Comparison of ENCODE assay signal across 8 cellular contexts in the genomic region with DNA sequence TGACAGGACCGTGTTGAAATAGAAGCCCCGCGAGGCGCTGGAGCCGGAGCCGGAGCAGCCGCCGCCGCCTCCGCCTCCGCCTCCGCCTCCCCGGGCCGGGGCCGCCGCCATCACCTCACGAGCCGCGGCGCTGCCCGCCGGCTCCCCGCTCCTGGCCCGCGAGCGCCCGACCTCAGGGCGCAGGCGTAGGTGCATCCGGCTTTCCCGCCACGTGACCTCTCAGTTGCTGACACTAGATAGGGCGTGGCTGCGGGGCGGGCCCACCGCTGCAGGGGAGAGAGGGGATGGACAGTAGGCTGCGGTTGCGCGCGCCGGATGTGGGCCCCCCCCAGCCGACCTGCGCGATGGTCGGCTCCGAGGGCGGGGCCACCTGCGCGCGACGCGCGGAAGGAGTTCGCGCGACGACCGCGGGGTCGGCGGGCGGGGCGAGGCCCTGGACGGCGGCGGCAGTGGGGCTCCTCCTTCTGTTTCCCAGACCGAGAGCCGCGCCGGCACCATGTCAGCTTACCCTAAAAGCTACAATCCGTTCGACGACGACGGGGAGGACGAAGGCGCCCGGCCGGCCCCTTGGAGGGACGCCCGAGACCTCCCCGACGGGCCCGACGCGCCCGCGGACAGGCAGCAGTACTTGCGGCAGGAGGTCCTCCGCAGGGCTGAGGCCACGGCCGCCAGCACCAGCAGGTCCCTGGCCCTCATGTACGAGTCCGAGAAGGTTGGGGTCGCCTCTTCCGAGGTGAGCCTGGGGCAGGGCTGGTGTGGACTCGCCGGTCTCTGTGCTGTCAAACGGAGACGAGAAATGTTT. TPM values are rescaled to one million over a fixed set of nuclear protein-coding genes. Genes with fewer than 3 reads are reported as not detected.
DNase-seq lines count a peak whose midpoint lies in the region; ATAC-seq and TF ChIP-seq lines count a peak whose summit lies in the region.

TSS of gene PI4KA (minus strand) at position 197 of the 802 bp plus-strand sequence. CDS start at position 111, 86 bp downstream.
TSS of gene SNAP29 (plus strand) at position 393 of the 802 bp plus-strand sequence. CDS start at position 497, 104 bp downstream.

- TF ChIP-seq CTCF in GM12864 (IDR thresholded peaks at IDR 0.05; ENCODE audit: low read depth, low read length, missing control alignments) (no peak), SU-DHL-6 (IDR thresholded peaks at IDR 0.05; ENCODE audit: insufficient read depth, low read length, poor library complexity, severe bottlenecking) (no peak), osteocyte (IDR thresholded peaks at IDR 0.05) (no peak), thoracic aorta (IDR thresholded peaks at IDR 0.05) (no peak)

- peaks cover 30% of the 10 kb centered on the region for H3K4me1 Mint-ChIP-seq in activated naive CD8-positive, alpha-beta T cell treated with anti-CD3 and anti-CD28 coated beads, Interleukin-2, amount 10 ng/mL, durations not matched to agents 7 days and 5 days
- H3K4me1 Mint-ChIP-seq in osteocyte (ENCODE audit: unreplicated experiment) = peaks cover 34% of the 10 kb centered on the region

- POLR2A ChIA-PET in activated naive CD8-positive, alpha-beta T cell treated with anti-CD3 and anti-CD28 coated beads, Interleukin-2, amount 10 ng/mL, durations not matched to agents 7 days and 5 days (lab: Charles Lee) = interaction anchor here (0.6 kb wide), 1 partner anchor 58 kb away, joined by 3 read pairs; the partner anchor contains the start of gene CRKL

- no peaks in the 10 kb centered on the region for H3K27me3 Mint-ChIP-seq in activated naive CD8-positive, alpha-beta T cell treated with anti-CD3 and anti-CD28 coated beads, Interleukin-2, amount 10 ng/mL, durations not matched to agents 7 days and 5 days
- H3K27me3 Mint-ChIP-seq in osteocyte (ENCODE audit: unreplicated experiment) = no peaks in the 10 kb centered on the region

- H3K9me3 ChIP-seq in SU-DHL-6 (ENCODE audit: insufficient read depth, low read length) = no peaks in the 10 kb centered on the region
- no peaks in the 10 kb centered on the region for H3K9me3 ChIP-seq in thoracic aorta

- peak within 1 kb of the TSS; percentile 96 for H3K4me3 Mint-ChIP-seq in activated naive CD8-positive, alpha-beta T cell treated with anti-CD3 and anti-CD28 coated beads, Interleukin-2, amount 10 ng/mL, durations not matched to agents 7 days and 5 days
- peak within 1 kb of the TSS; percentile 82 for H3K4me3 Mint-ChIP-seq in osteocyte (ENCODE audit: unreplicated experiment)

- intact Hi-C loops in head of caudate nucleus (cut with DNase I) = loop anchor here (5.0 kb wide), 1 partner anchor 58 kb away; the partner anchor contains the start of gene CRKL

- H3K27ac ChIP-seq in SU-DHL-6 (ENCODE audit: low read depth, low read length) = peak within 1 kb of the TSS; percentile 51; the same call in 1 of the 2 replicates
- H3K27ac ChIP-seq in thoracic aorta = peak within 1 kb of the TSS; percentile 78 to 89

- ATAC-seq in HG02678 (IDR thresholded peaks at IDR 0.05; ENCODE audit: unreplicated experiment) = peak; percentile 92
- peak; percentile 93 for ATAC-seq in activated naive CD8-positive, alpha-beta T cell treated with anti-CD3 and anti-CD28 coated beads, Interleukin-2, amount 10 ng/mL, durations not matched to agents 7 days and 5 days (ENCODE audit: low read depth)
- ATAC-seq in thoracic aorta (ENCODE audit: insufficient number of reproducible peaks, low FRiP score, low read depth) = peak; percentile 100

- H3K36me3 Mint-ChIP-seq in activated naive CD8-positive, alpha-beta T cell treated with anti-CD3 and anti-CD28 coated beads, Interleukin-2, amount 10 ng/mL, durations not matched to agents 7 days and 5 days = peaks cover 14% of the 10 kb centered on the region
- H3K36me3 Mint-ChIP-seq in osteocyte (ENCODE audit: unreplicated experiment) = peaks cover 9% of the 10 kb centered on the region

- peak within 1 kb of the TSS; percentile 81 for H3K9ac ChIP-seq in SU-DHL-6 (ENCODE audit: low read length)

- peaks cover 8 to 34% of the 10 kb centered on the region in 2 donors for H3K4me1 ChIP-seq in thoracic aorta (ENCODE audit: control insufficient read depth in 1 of 2, low read depth in 2 of 2)

- H4K20me1 ChIP-seq in SU-DHL-6 (ENCODE audit: low read depth, low read length) = no peaks in the 10 kb centered on the region

- H3K27me3 ChIP-seq in SU-DHL-6 (ENCODE audit: low read length) (no peaks in the 10 kb centered on the region), thoracic aorta (replicated peaks; ENCODE audit: insufficient read depth) (no peaks in the 10 kb centered on the region)

- peak within 1 kb of the TSS; percentile 85 for H3K27ac Mint-ChIP-seq in activated naive CD8-positive, alpha-beta T cell treated with anti-CD3 and anti-CD28 coated beads, Interleukin-2, amount 10 ng/mL, durations not matched to agents 7 days and 5 days
- H3K27ac Mint-ChIP-seq in osteocyte (ENCODE audit: unreplicated experiment) = peak within 1 kb of the TSS; percentile 77

- no peaks in the 10 kb centered on the region for H3K9me2 ChIP-seq in SU-DHL-6 (replicated peaks; ENCODE audit: insufficient read depth, low read length)

- peak within 1 kb of the TSS; percentile 82 for H3K4me2 ChIP-seq in SU-DHL-6 (ENCODE audit: low read depth, low read length, poor library complexity, severe bottlenecking)

- DNase-seq in GM12864 (ENCODE audit: low read depth) (peak; percentile 94), NCI-H128 (lab: John Stamatoyannopoulos, UW; ENCODE audit: unreplicated experiment) (peak; percentile 88), head of caudate nucleus (peak; percentile 96 to 99 (median 98)), osteocyte (ENCODE audit: extremely low spot score, unreplicated experiment) (peak; percentile 99), thoracic aorta (ENCODE audit: low spot score) (peak; percentile 99)
- DNase-seq in activated naive CD8-positive, alpha-beta T cell treated with anti-CD3 and anti-CD28 coated beads, Interleukin-2, amount 10 ng/mL, durations not matched to agents 7 days and 5 days = peak; percentile 98

- peak within 1 kb of the TSS; percentile 91 for H2AFZ ChIP-seq in SU-DHL-6 (ENCODE audit: low read depth, low read length, severe bottlenecking)

- peaks cover 48% of the 10 kb centered on the region for H3K79me2 ChIP-seq in SU-DHL-6 (ENCODE audit: insufficient read depth, low read length)

- H3K9me3 Mint-ChIP-seq in activated naive CD8-positive, alpha-beta T cell treated with anti-CD3 and anti-CD28 coated beads, Interleukin-2, amount 10 ng/mL, durations not matched to agents 7 days and 5 days = no peaks in the 10 kb centered on the region
- H3K9me3 Mint-ChIP-seq in osteocyte (ENCODE audit: unreplicated experiment) = no peaks in the 10 kb centered on the region

- no peaks in the 10 kb centered on the region for H3K36me3 ChIP-seq in SU-DHL-6 (ENCODE audit: low read length)
- no peaks in the 10 kb centered on the region for H3K36me3 ChIP-seq in thoracic aorta

- H3K4me3 ChIP-seq in GM12864 (ENCODE audit: low read depth, low read length) (peak within 1 kb of the TSS; percentile 71), SU-DHL-6 (ENCODE audit: insufficient read depth, low read length, poor library complexity, severe bottlenecking) (peak within 1 kb of the TSS; percentile 70), thoracic aorta (peak within 1 kb of the TSS; percentile 84)

- no peaks in the 10 kb centered on the region for H3F3A ChIP-seq in SU-DHL-6 (ENCODE audit: insufficient read depth)

RNA-seq across cellular contexts. Expression of gene PI4KA, which starts in this region (rescaled TPM):
- 100 to 1,000 TPM; 100 to 106 TPM for total RNA-seq in activated naive CD8-positive, alpha-beta T cell treated with anti-CD3 and anti-CD28 coated beads, Interleukin-2, amount 10 ng/mL, durations not matched to agents 7 days and 5 days
- total RNA-seq in osteocyte (108 and 116 TPM in 2 replicates), thoracic aorta (100 to 1,000 TPM in 1 of 2 donors, 10 to 100 TPM in 1; 85.4 to 112 TPM)

RNA-seq across cellular contexts. Expression of gene SNAP29, which starts in this region (rescaled TPM):
- total RNA-seq in activated naive CD8-positive, alpha-beta T cell treated with anti-CD3 and anti-CD28 coated beads, Interleukin-2, amount 10 ng/mL, durations not matched to agents 7 days and 5 days = 10 to 100 TPM; 29.7 to 32.5 TPM
- 28.0 and 30.0 TPM in 2 replicates for total RNA-seq in osteocyte
- 10 to 100 TPM; 18.2 to 20.6 TPM for total RNA-seq in thoracic aorta

Comparison
In these comparisons a context has a peak if more than half of its experiments do, and no peak if none do; other contexts are left out.
1. Peak in every context shown above with its lines: DNase-seq, ATAC-seq, H3K4me3 ChIP-seq and H3K27ac ChIP-seq.